15 cellular contexts compared by ENCODE assay signal in genomic region chr10:88944813-88945212, GRCh38. TPM values are rescaled to one million over a fixed set of nuclear protein-coding genes. Genes with fewer than 3 reads are reported as not detected.
DNase-seq lines count a peak whose midpoint lies in the region; ATAC-seq and TF ChIP-seq lines count a peak whose summit lies in the region.
"Had no signal": no experiment of that assay in that cellular context is flagged by ENCODE, and none has a peak within 500 bp of the region (broad histone marks: within the 10 kb centered on the region; RNA-seq: fewer than 3 reads in every experiment).

No MANE protein-coding gene starts in this region.

- no peak for TF ChIP-seq POLR2A in esophagus muscularis mucosa (IDR thresholded peaks at IDR 0.05; ENCODE audit: low read depth)

- no peak for TF ChIP-seq CTCF in esophagus muscularis mucosa (IDR thresholded peaks at IDR 0.05)

- no peaks in the 10 kb centered on the region for H3K9me3 ChIP-seq in BLaER1 treated with 17β-estradiol and CSF1 and Interleukin-3, amounts not matched to agents 10 nM and 100 nM (replicated peaks in 1 of 11)
- no peaks in the 10 kb centered on the region for H3K9me3 ChIP-seq in esophagus muscularis mucosa
- H3K9me3 ChIP-seq: neutrophil had no signal

- H3K27ac ChIP-seq in BLaER1 treated with 17β-estradiol and CSF1 and Interleukin-3, amounts not matched to agents 10 nM and 100 nM: 0 out of 22 replicates have a peak overlapping the region, but pooled peaks of 1 of the 11 experiments have one; percentile 21
- H3K27ac ChIP-seq in esophagus muscularis mucosa (replicated peaks in 1 of 4): peak overlapping the region; percentile 76 to 96 (median 92)
- H3K27ac ChIP-seq: neutrophil had no signal

- H3K27me3 ChIP-seq in BLaER1 treated with 17β-estradiol and CSF1 and Interleukin-3, amounts not matched to agents 10 nM and 100 nM: peaks cover 0 to 51% (median 0%) of the 10 kb centered on the region in 11 experiments; a peak in 4 of 22 replicates
- no peaks in the 10 kb centered on the region for H3K27me3 ChIP-seq in esophagus muscularis mucosa
- H3K27me3 ChIP-seq: neutrophil had no signal

- H3K4me3 ChIP-seq in BLaER1 treated with 17β-estradiol and CSF1 and Interleukin-3, amounts not matched to agents 10 nM and 100 nM: no peak overlapping the region
- peak overlapping the region in 2 of 4 donors; percentile 3 to 15 for H3K4me3 ChIP-seq in esophagus muscularis mucosa

- peak; percentile 49 for ATAC-seq in GM19043 (IDR thresholded peaks at IDR 0.05; ENCODE audit: low read depth, unreplicated experiment)
- peak; percentile 51 for ATAC-seq in HG02885 (IDR thresholded peaks at IDR 0.05; ENCODE audit: poor library complexity, unreplicated experiment)
- no peak for ATAC-seq in HG03469 (IDR thresholded peaks at IDR 0.05; ENCODE audit: unreplicated experiment)
- ATAC-seq: left ventricle myocardium superior had no signal

- 36% methylated on average over 3 of the region's 3 CpGs for WGBS in esophagus muscularis mucosa

- no peak for TF ChIP-seq EP300 in esophagus muscularis mucosa (IDR thresholded peaks at IDR 0.05)

- H3K4me2 ChIP-seq in BLaER1 treated with 17β-estradiol and CSF1 and Interleukin-3, amounts not matched to agents 10 nM and 100 nM: peak overlapping the region; percentile 37 to 87 (median 56)

- H4K20me1 ChIP-seq in BLaER1 treated with 17β-estradiol and CSF1 and Interleukin-3, amounts not matched to agents 10 nM and 100 nM: peaks cover 0 to 26% (median 0%) of the 10 kb centered on the region in 11 experiments; a peak in 2 of 22 replicates

- no peak for DNase-seq in esophagus muscularis mucosa (ENCODE audit: extremely low spot score)
- DNase-seq in NCI-H526 (lab: John Stamatoyannopoulos, UW): no peak
- DNase-seq in dermis blood vessel endothelial cell: no peak
- DNase-seq in T-helper 1 cell: no peak
- DNase-seq: DMS153, hypothalamus, left ventricle myocardium superior, NCI-H1436, NCI-H510A, SHP77 had no signal

- peaks cover 17 to 32% (median 21%) of the 10 kb centered on the region in 10 experiments for H3K4me1 ChIP-seq in BLaER1 treated with 17β-estradiol and CSF1 and Interleukin-3, amounts not matched to agents 10 nM and 100 nM
- peaks cover 0 to 83% (median 81%) of the 10 kb centered on the region in 4 donors for H3K4me1 ChIP-seq in esophagus muscularis mucosa

- intact Hi-C loops in esophagus muscularis mucosa (cut with DNase I): no loop called here

- H3K9ac ChIP-seq in BLaER1 treated with 17β-estradiol and CSF1 and Interleukin-3, amounts not matched to agents 10 nM and 100 nM: peak overlapping the region in 2 of 11 experiments; percentile 23 to 49; a peak in 2 of 22 replicates

- peaks cover 0 to 44% (median 0%) of the 10 kb centered on the region in 11 experiments; a peak in 3 of 22 replicates for H3K36me3 ChIP-seq in BLaER1 treated with 17β-estradiol and CSF1 and Interleukin-3, amounts not matched to agents 10 nM and 100 nM
- H3K36me3 ChIP-seq in esophagus muscularis mucosa: peaks cover 29 to 91% (median 64%) of the 10 kb centered on the region in 4 donors
- H3K36me3 ChIP-seq: neutrophil had no signal

RNA-seq across cellular contexts. Expression of gene ACTA2, which starts 7.8 kb away (rescaled TPM):
- total RNA-seq in esophagus muscularis mucosa (1,000 to 10,000 TPM; 6,391 to 8,723 (median 8,539) TPM), dermis blood vessel endothelial cell (13.1 and 25.5 TPM in 2 replicates)

RNA-seq across cellular contexts. Expression of gene FAS, which starts 45.8 kb away (rescaled TPM):
- 10 to 100 TPM; 16.6 to 27.5 (median 18.7) TPM for total RNA-seq in esophagus muscularis mucosa
- total RNA-seq in dermis blood vessel endothelial cell: 16.5 and 19.2 TPM in 2 replicates

Comparison
In these comparisons a context has a peak if more than half of its experiments do, and no peak if none do; other contexts are left out.
1. RNA of gene ACTA2, which starts 7.8 kb away (total RNA-seq): 6,391 to 8,723 TPM in esophagus muscularis mucosa; 13.1 to 25.5 TPM in dermis blood vessel endothelial cell; every median in the first group is over 100 times any median in the second.